30 cellular contexts compared by ENCODE assay signal in the genomic region with DNA sequence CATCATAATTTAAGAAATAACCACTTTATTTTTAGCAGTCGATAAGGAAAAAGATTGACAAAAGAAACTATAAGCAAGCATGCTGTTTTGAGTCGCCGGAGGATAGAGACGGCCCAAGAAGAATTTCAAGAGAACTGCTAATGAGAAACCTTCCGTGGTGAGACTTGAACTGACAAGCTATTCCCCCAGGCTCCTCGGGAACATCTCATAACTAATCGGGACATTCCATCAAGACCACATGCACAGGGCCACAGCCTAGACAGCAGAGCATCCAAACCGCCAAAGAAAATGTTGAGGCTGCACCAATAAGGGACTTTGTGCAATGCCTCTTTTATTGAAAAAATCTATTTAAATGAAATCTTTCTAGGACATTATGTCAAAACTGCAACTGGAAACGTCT.
"Had no signal": no experiment of that assay in that cellular context is flagged by ENCODE, and none has a peak within 500 bp of the region (broad histone marks: within the 10 kb centered on the region; RNA-seq: fewer than 3 reads in every experiment).

No MANE protein-coding gene starts in this region.

- DNase-seq: activated B cell treated with CpG ODN at 0.5 μM for 24 hours; activated CD4-positive, alpha-beta memory T cell treated with anti-CD3 and anti-CD28 coated beads for 36 hours; activated CD4-positive, alpha-beta T cell treated with anti-CD3 and anti-CD28 coated beads for 4 hours; activated CD4-positive, alpha-beta T cell treated with anti-CD3 and anti-CD28 coated beads, Interleukin-2, amount 10 ng/mL, durations not matched to agents 24 days and 14 days; activated CD4-positive, alpha-beta T cell treated with anti-CD3 and anti-CD28 coated beads, Interleukin-2, amount 50 U/mL, for 1 hour; activated CD4-positive, alpha-beta T cell treated with anti-CD3 and anti-CD28 coated beads, Interleukin-2, amount 50 U/mL, for 4 hours; activated CD4-positive, CD25-positive, alpha-beta regulatory T cell treated with anti-CD3 and anti-CD28 coated beads, Interleukin-2, amount 50 U/mL, for 72 hours; activated CD8-positive, alpha-beta memory T cell treated with anti-CD3 and anti-CD28 coated beads, Interleukin-2, amount 50 U/mL, for 48 hours; activated CD8-positive, alpha-beta T cell treated with anti-CD3 and anti-CD28 coated beads for 36 hours; activated effector memory CD4-positive, alpha-beta T cell treated with Interleukin-2 at 50 U/mL for 16 hours; activated gamma-delta T cell; activated naive CD4-positive, alpha-beta T cell treated with anti-CD3 and anti-CD28 coated beads, Interleukin-2, amount 10 ng/mL, durations not matched to agents 7 days and 5 days; activated naive CD4-positive, alpha-beta T cell treated with Interleukin-2 at 50 U/mL for 16 hours; activated naive CD8-positive, alpha-beta T cell treated with anti-CD3 and anti-CD28 coated beads, Interleukin-2, amount 10 ng/mL, durations not matched to agents 7 days and 5 days; activated naive CD8-positive, alpha-beta T cell treated with anti-CD3 and anti-CD28 coated beads, Interleukin-2, amount 50 U/mL, for 24 hours; activated T-cell treated with anti-CD3 and anti-CD28 coated beads, Interleukin-2, amount 50 U/mL, for 24 hours; activated T-cell treated with anti-CD3 and anti-CD28 coated beads, Interleukin-2, amount 50 U/mL, for 48 hours; amygdala; anterior cingulate cortex; central memory CD4-positive, alpha-beta T cell; T-helper 2 cell; T-helper 9 cell had no signal

- H3K4me3 ChIP-seq: ascending aorta had no signal

- H3K36me3 ChIP-seq: ascending aorta had no signal

- H3K27me3 Mint-ChIP-seq: activated B cell treated with CpG ODN at 0.5 μM for 24 hours; activated CD4-positive, alpha-beta memory T cell treated with anti-CD3 and anti-CD28 coated beads for 36 hours; activated CD4-positive, alpha-beta T cell treated with anti-CD3 and anti-CD28 coated beads, Interleukin-2, amount 10 ng/mL, durations not matched to agents 24 days and 14 days; activated CD8-positive, alpha-beta T cell treated with anti-CD3 and anti-CD28 coated beads for 36 hours; activated naive CD4-positive, alpha-beta T cell treated with anti-CD3 and anti-CD28 coated beads, Interleukin-2, amount 10 ng/mL, durations not matched to agents 7 days and 5 days; activated naive CD4-positive, alpha-beta T cell treated with anti-CD3 and anti-CD28 coated beads, Interleukin-2, amount 50 U/mL, for 24 hours; activated naive CD8-positive, alpha-beta T cell; activated naive CD8-positive, alpha-beta T cell treated with anti-CD3 and anti-CD28 coated beads, Interleukin-2, amount 10 ng/mL, durations not matched to agents 7 days and 5 days; activated naive CD8-positive, alpha-beta T cell treated with anti-CD3 and anti-CD28 coated beads, Interleukin-2, amount 50 U/mL, for 24 hours; activated T-cell treated with anti-CD3 and anti-CD28 coated beads, Interleukin-2, amount 50 U/mL, for 24 hours; brain had no signal

- H3K27ac ChIP-seq: ascending aorta, VCaP had no signal

- H3K4me1 Mint-ChIP-seq: activated B cell treated with CpG ODN at 0.5 μM for 24 hours; activated CD4-positive, alpha-beta T cell treated with anti-CD3 and anti-CD28 coated beads, Interleukin-2, amount 10 ng/mL, durations not matched to agents 24 days and 14 days; activated naive CD4-positive, alpha-beta T cell treated with anti-CD3 and anti-CD28 coated beads, Interleukin-2, amount 10 ng/mL, durations not matched to agents 7 days and 5 days; activated naive CD4-positive, alpha-beta T cell treated with anti-CD3 and anti-CD28 coated beads, Interleukin-2, amount 50 U/mL, for 24 hours; activated naive CD8-positive, alpha-beta T cell treated with anti-CD3 and anti-CD28 coated beads, Interleukin-2, amount 10 ng/mL, durations not matched to agents 7 days and 5 days; activated naive CD8-positive, alpha-beta T cell treated with anti-CD3 and anti-CD28 coated beads, Interleukin-2, amount 50 U/mL, for 24 hours had no signal

- H3K9me3 ChIP-seq: ascending aorta had no signal

- H3K27ac Mint-ChIP-seq: activated B cell treated with CpG ODN at 0.5 μM for 24 hours; activated CD4-positive, alpha-beta memory T cell treated with anti-CD3 and anti-CD28 coated beads for 36 hours; activated CD4-positive, alpha-beta T cell treated with anti-CD3 and anti-CD28 coated beads, Interleukin-2, amount 10 ng/mL, durations not matched to agents 24 days and 14 days; activated CD8-positive, alpha-beta T cell treated with anti-CD3 and anti-CD28 coated beads for 36 hours; activated naive CD4-positive, alpha-beta T cell treated with anti-CD3 and anti-CD28 coated beads, Interleukin-2, amount 10 ng/mL, durations not matched to agents 7 days and 5 days; activated naive CD4-positive, alpha-beta T cell treated with anti-CD3 and anti-CD28 coated beads, Interleukin-2, amount 50 U/mL, for 24 hours; activated naive CD8-positive, alpha-beta T cell; activated naive CD8-positive, alpha-beta T cell treated with anti-CD3 and anti-CD28 coated beads, Interleukin-2, amount 10 ng/mL, durations not matched to agents 7 days and 5 days; activated naive CD8-positive, alpha-beta T cell treated with anti-CD3 and anti-CD28 coated beads, Interleukin-2, amount 50 U/mL, for 24 hours; activated T-cell treated with anti-CD3 and anti-CD28 coated beads, Interleukin-2, amount 50 U/mL, for 24 hours; activated T-helper 2 cell treated with anti-CD3 and anti-CD28 coated beads, Interferon-gamma antibody, Interleukin-2, Interleukin-4, amounts not matched to agents 10 μg/mL and 5 μg/mL and 100 μg/mL, durations not matched to agents 14 hours and 24 hours and 36 hours; brain; T-helper 1 cell treated with Interleukin-12 subunit alpha and Interleukin-12 subunit beta and Interleukin-4 antibody, amounts not matched to agents 30 μg/mL and 1 μg/mL, for 36 hours; T-helper 2 cell treated with Interferon-gamma antibody and Interleukin-4, amounts not matched to agents 5 μg/mL and 100 μg/mL, for 36 hours had no signal

- H3K27me3 ChIP-seq: ascending aorta had no signal

- H3K4me3 Mint-ChIP-seq: activated B cell treated with CpG ODN at 0.5 μM for 24 hours; activated CD4-positive, alpha-beta memory T cell treated with anti-CD3 and anti-CD28 coated beads for 36 hours; activated CD4-positive, alpha-beta T cell treated with anti-CD3 and anti-CD28 coated beads, Interleukin-2, amount 10 ng/mL, durations not matched to agents 24 days and 14 days; activated CD8-positive, alpha-beta T cell treated with anti-CD3 and anti-CD28 coated beads for 36 hours; activated naive CD4-positive, alpha-beta T cell treated with anti-CD3 and anti-CD28 coated beads, Interleukin-2, amount 10 ng/mL, durations not matched to agents 7 days and 5 days; activated naive CD4-positive, alpha-beta T cell treated with anti-CD3 and anti-CD28 coated beads, Interleukin-2, amount 50 U/mL, for 24 hours; activated naive CD8-positive, alpha-beta T cell; activated naive CD8-positive, alpha-beta T cell treated with anti-CD3 and anti-CD28 coated beads, Interleukin-2, amount 10 ng/mL, durations not matched to agents 7 days and 5 days; activated naive CD8-positive, alpha-beta T cell treated with anti-CD3 and anti-CD28 coated beads, Interleukin-2, amount 50 U/mL, for 24 hours; activated T-cell treated with anti-CD3 and anti-CD28 coated beads, Interleukin-2, amount 50 U/mL, for 24 hours; brain; T-helper 1 cell treated with Interleukin-12 subunit alpha and Interleukin-12 subunit beta and Interleukin-4 antibody, amounts not matched to agents 30 μg/mL and 1 μg/mL, for 36 hours; T-helper 2 cell treated with Interferon-gamma antibody and Interleukin-4, amounts not matched to agents 5 μg/mL and 100 μg/mL, for 36 hours had no signal

- H3K9me3 Mint-ChIP-seq: activated B cell treated with CpG ODN at 0.5 μM for 24 hours; activated CD4-positive, alpha-beta memory T cell treated with anti-CD3 and anti-CD28 coated beads for 36 hours; activated CD4-positive, alpha-beta T cell treated with anti-CD3 and anti-CD28 coated beads, Interleukin-2, amount 10 ng/mL, durations not matched to agents 24 days and 14 days; activated CD8-positive, alpha-beta T cell treated with anti-CD3 and anti-CD28 coated beads for 36 hours; activated naive CD4-positive, alpha-beta T cell treated with anti-CD3 and anti-CD28 coated beads, Interleukin-2, amount 10 ng/mL, durations not matched to agents 7 days and 5 days; activated naive CD4-positive, alpha-beta T cell treated with anti-CD3 and anti-CD28 coated beads, Interleukin-2, amount 50 U/mL, for 24 hours; activated naive CD8-positive, alpha-beta T cell treated with anti-CD3 and anti-CD28 coated beads, Interleukin-2, amount 10 ng/mL, durations not matched to agents 7 days and 5 days; activated naive CD8-positive, alpha-beta T cell treated with anti-CD3 and anti-CD28 coated beads, Interleukin-2, amount 50 U/mL, for 24 hours; activated T-cell treated with anti-CD3 and anti-CD28 coated beads, Interleukin-2, amount 50 U/mL, for 24 hours; activated T-helper 2 cell treated with anti-CD3 and anti-CD28 coated beads, Interferon-gamma antibody, Interleukin-2, Interleukin-4, amounts not matched to agents 10 μg/mL and 5 μg/mL and 100 μg/mL, durations not matched to agents 14 hours and 24 hours and 36 hours; brain; T-helper 1 cell treated with Interleukin-12 subunit alpha and Interleukin-12 subunit beta and Interleukin-4 antibody, amounts not matched to agents 30 μg/mL and 1 μg/mL, for 36 hours; T-helper 2 cell treated with Interferon-gamma antibody and Interleukin-4, amounts not matched to agents 5 μg/mL and 100 μg/mL, for 36 hours had no signal
